In the genomic region with DNA sequence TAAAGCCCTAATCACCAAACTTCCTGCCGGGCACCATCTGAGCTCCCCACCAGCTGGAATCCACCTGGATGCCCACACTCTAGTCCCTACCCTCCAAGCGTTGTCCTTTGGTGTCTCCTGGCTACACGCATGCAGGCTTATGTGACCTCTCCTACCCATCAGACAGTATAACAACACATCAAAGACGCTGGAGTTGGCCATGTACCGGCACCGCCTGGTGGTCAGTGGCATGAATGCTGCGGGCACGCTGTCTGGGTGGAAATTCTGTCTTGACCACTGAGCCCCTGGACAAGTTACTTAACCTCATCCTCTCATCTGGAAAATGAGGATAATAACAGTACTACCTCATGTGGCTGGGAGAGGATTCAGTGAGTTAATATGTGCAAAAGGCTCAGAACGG, we compare ENCODE assay signal across 8 cellular contexts. TPM values are rescaled to one million over a fixed set of nuclear protein-coding genes. Genes with fewer than 3 reads are reported as not detected.
DNase-seq lines count a peak whose midpoint lies in the region; ATAC-seq and TF ChIP-seq lines count a peak whose summit lies in the region.

No MANE protein-coding gene starts in this region.

- no peak overlapping the region for H3K4me3 Mint-ChIP-seq in endothelial cell (ENCODE audit: unreplicated experiment)
- H3K4me3 Mint-ChIP-seq in activated T-helper 1 cell treated with anti-CD3 and anti-CD28 coated beads, Interleukin-12 subunit alpha, Interleukin-12 subunit beta, Interleukin-2, Interleukin-4 antibody, amounts not matched to agents 30 ng/mL and 10 ng/mL and 1 ng/mL, durations not matched to agents 14 hours and 24 hours and 36 hours, result no peak overlapping the region

- intact Hi-C loops in activated T-helper 1 cell treated with anti-CD3 and anti-CD28 coated beads, Interleukin-12 subunit alpha, Interleukin-12 subunit beta, Interleukin-2, Interleukin-4 antibody, amounts not matched to agents 30 ng/mL and 10 ng/mL and 1 ng/mL, durations not matched to agents 14 hours and 24 hours and 36 hours (cut with micrococcal nuclease), result no loop called here

- no peak overlapping the region for H3K27ac ChIP-seq in OCI-LY1 (ENCODE audit: low read depth, low read length, poor library complexity, severe bottlenecking)

- peaks cover 10% of the 10 kb centered on the region for H3K4me1 Mint-ChIP-seq in endothelial cell (ENCODE audit: unreplicated experiment)
- H3K4me1 Mint-ChIP-seq in activated T-helper 1 cell treated with anti-CD3 and anti-CD28 coated beads, Interleukin-12 subunit alpha, Interleukin-12 subunit beta, Interleukin-2, Interleukin-4 antibody, amounts not matched to agents 30 ng/mL and 10 ng/mL and 1 ng/mL, durations not matched to agents 14 hours and 24 hours and 36 hours (ENCODE audit: low read depth), result no peaks in the 10 kb centered on the region

- H3K27ac Mint-ChIP-seq in endothelial cell (ENCODE audit: unreplicated experiment), result no peak overlapping the region
- no peak overlapping the region for H3K27ac Mint-ChIP-seq in activated T-helper 1 cell treated with anti-CD3 and anti-CD28 coated beads, Interleukin-12 subunit alpha, Interleukin-12 subunit beta, Interleukin-2, Interleukin-4 antibody, amounts not matched to agents 30 ng/mL and 10 ng/mL and 1 ng/mL, durations not matched to agents 14 hours and 24 hours and 36 hours

- no peak overlapping the region for H3K4me2 ChIP-seq in OCI-LY1 (ENCODE audit: low read length)

- H3K27me3 ChIP-seq in OCI-LY1 (ENCODE audit: insufficient read depth, low read length), result no peaks in the 10 kb centered on the region

- in situ Hi-C loops in KBM-7 (cut with MboI; ENCODE audit: low pct_unique_long_range_greater_than_20kb, low sequenced_read_pairs), result no loop called here

- H3K4me1 ChIP-seq in OCI-LY1 (ENCODE audit: insufficient read depth, low read length, severe bottlenecking), result no peaks in the 10 kb centered on the region

- DNase-seq in activated CD4-positive, alpha-beta T cell treated with anti-CD3 and anti-CD28 coated beads, Interleukin-2, amount 50 U/mL, for 1 hour, result peak; percentile 19
- no peak for DNase-seq in activated CD4-positive, alpha-beta T cell treated with anti-CD3 and anti-CD28 coated beads for 1 hour
- DNase-seq in endothelial cell (ENCODE audit: low spot score) (peak; percentile 42), retinal pigment epithelial cell (ENCODE audit: low read depth) (no peak), KBM-7 (no peak)
- no peak for DNase-seq in activated T-helper 1 cell treated with anti-CD3 and anti-CD28 coated beads, Interleukin-12 subunit alpha, Interleukin-12 subunit beta, Interleukin-2, Interleukin-4 antibody, amounts not matched to agents 30 ng/mL and 10 ng/mL and 1 ng/mL, durations not matched to agents 14 hours and 24 hours and 36 hours (ENCODE audit: low spot score)

- H3K36me3 Mint-ChIP-seq in endothelial cell (ENCODE audit: low read depth, unreplicated experiment), result peaks cover 4% of the 10 kb centered on the region
- H3K36me3 Mint-ChIP-seq in activated T-helper 1 cell treated with anti-CD3 and anti-CD28 coated beads, Interleukin-12 subunit alpha, Interleukin-12 subunit beta, Interleukin-2, Interleukin-4 antibody, amounts not matched to agents 30 ng/mL and 10 ng/mL and 1 ng/mL, durations not matched to agents 14 hours and 24 hours and 36 hours (ENCODE audit: low read depth), result peaks cover 2% of the 10 kb centered on the region

- H3K4me3 ChIP-seq in OCI-LY1 (ENCODE audit: low read depth, low read length, poor library complexity, severe bottlenecking) (no peak overlapping the region), retinal pigment epithelial cell (ENCODE audit: low read length) (no peak overlapping the region)

- H3K9me3 Mint-ChIP-seq in endothelial cell (ENCODE audit: unreplicated experiment), result no peaks in the 10 kb centered on the region
- H3K9me3 Mint-ChIP-seq in activated T-helper 1 cell treated with anti-CD3 and anti-CD28 coated beads, Interleukin-12 subunit alpha, Interleukin-12 subunit beta, Interleukin-2, Interleukin-4 antibody, amounts not matched to agents 30 ng/mL and 10 ng/mL and 1 ng/mL, durations not matched to agents 14 hours and 24 hours and 36 hours, result no peaks in the 10 kb centered on the region

- TF ChIP-seq CTCF in OCI-LY1 (IDR thresholded peaks at IDR 0.05; ENCODE audit: low read length) (peak; percentile 60), endothelial cell (IDR thresholded peaks at IDR 0.05; ENCODE audit: unreplicated experiment) (peak; percentile 56), retinal pigment epithelial cell (conservative IDR thresholded peaks at IDR 0.05; ENCODE audit: low read depth, low read length) (peak; percentile 54)

- H3K27me3 Mint-ChIP-seq in endothelial cell (ENCODE audit: unreplicated experiment), result peaks cover 2% of the 10 kb centered on the region
- peaks cover 2% of the 10 kb centered on the region for H3K27me3 Mint-ChIP-seq in activated T-helper 1 cell treated with anti-CD3 and anti-CD28 coated beads, Interleukin-12 subunit alpha, Interleukin-12 subunit beta, Interleukin-2, Interleukin-4 antibody, amounts not matched to agents 30 ng/mL and 10 ng/mL and 1 ng/mL, durations not matched to agents 14 hours and 24 hours and 36 hours (ENCODE audit: insufficient read depth)

- no peak overlapping the region for H3K9ac ChIP-seq in OCI-LY1 (ENCODE audit: low read length)

- no peaks in the 10 kb centered on the region for H3K79me2 ChIP-seq in OCI-LY1 (ENCODE audit: insufficient read depth, low read length)

- H3K9me2 ChIP-seq in OCI-LY1 (ENCODE audit: low read depth, low read length), result no peaks in the 10 kb centered on the region

- no peaks in the 10 kb centered on the region for H3K36me3 ChIP-seq in OCI-LY1 (ENCODE audit: insufficient read depth, low read length)

- H2AFZ ChIP-seq in OCI-LY1 (ENCODE audit: low read length), result no peak overlapping the region

- no peaks in the 10 kb centered on the region for H3K9me3 ChIP-seq in OCI-LY1 (ENCODE audit: low read length)

- ATAC-seq in HG03097 (IDR thresholded peaks at IDR 0.05; ENCODE audit: low FRiP score, unreplicated experiment), result no peak

- no peaks in the 10 kb centered on the region for H4K20me1 ChIP-seq in OCI-LY1 (ENCODE audit: insufficient read depth, low read length)

- no peaks in the 10 kb centered on the region for H3F3A ChIP-seq in OCI-LY1 (ENCODE audit: insufficient read depth, low read length)

RNA-seq across cellular contexts. Expression of a gene that starts 23.4 kb away (rescaled TPM):
- 5.5 TPM for total RNA-seq in endothelial cell (ENCODE audit: unreplicated experiment)
- 1.3 TPM in 2 replicates for total RNA-seq in activated T-helper 1 cell treated with anti-CD3 and anti-CD28 coated beads, Interleukin-12 subunit alpha, Interleukin-12 subunit beta, Interleukin-2, Interleukin-4 antibody, amounts not matched to agents 30 ng/mL and 10 ng/mL and 1 ng/mL, durations not matched to agents 14 hours and 24 hours and 36 hours

RNA-seq across cellular contexts. Expression of a gene that starts 39.6 kb away (rescaled TPM):
- total RNA-seq in endothelial cell (ENCODE audit: unreplicated experiment), result 2.3 TPM
- total RNA-seq in activated T-helper 1 cell treated with anti-CD3 and anti-CD28 coated beads, Interleukin-12 subunit alpha, Interleukin-12 subunit beta, Interleukin-2, Interleukin-4 antibody, amounts not matched to agents 30 ng/mL and 10 ng/mL and 1 ng/mL, durations not matched to agents 14 hours and 24 hours and 36 hours, result 1.8 and 2.2 TPM in 2 replicates

Comparison
In these comparisons a context has a peak if more than half of its experiments do, and no peak if none do; other contexts are left out.
1. DNase-seq: peak in activated CD4-positive, alpha-beta T cell treated with anti-CD3 and anti-CD28 coated beads, Interleukin-2, amount 50 U/mL, for 1 hour (single experiment) and endothelial cell (single experiment); none in activated CD4-positive, alpha-beta T cell treated with anti-CD3 and anti-CD28 coated beads for 1 hour (single experiment), retinal pigment epithelial cell (single experiment), KBM-7 (single experiment) and activated T-helper 1 cell treated with anti-CD3 and anti-CD28 coated beads, Interleukin-12 subunit alpha, Interleukin-12 subunit beta, Interleukin-2, Interleukin-4 antibody, amounts not matched to agents 30 ng/mL and 10 ng/mL and 1 ng/mL, durations not matched to agents 14 hours and 24 hours and 36 hours (single experiment).
2. Peak in every context shown above with its lines, with median percentiles within 50 percentile points of each other: CTCF ChIP-seq.